2 cellular contexts compared by ENCODE assay signal in the genomic region with DNA sequence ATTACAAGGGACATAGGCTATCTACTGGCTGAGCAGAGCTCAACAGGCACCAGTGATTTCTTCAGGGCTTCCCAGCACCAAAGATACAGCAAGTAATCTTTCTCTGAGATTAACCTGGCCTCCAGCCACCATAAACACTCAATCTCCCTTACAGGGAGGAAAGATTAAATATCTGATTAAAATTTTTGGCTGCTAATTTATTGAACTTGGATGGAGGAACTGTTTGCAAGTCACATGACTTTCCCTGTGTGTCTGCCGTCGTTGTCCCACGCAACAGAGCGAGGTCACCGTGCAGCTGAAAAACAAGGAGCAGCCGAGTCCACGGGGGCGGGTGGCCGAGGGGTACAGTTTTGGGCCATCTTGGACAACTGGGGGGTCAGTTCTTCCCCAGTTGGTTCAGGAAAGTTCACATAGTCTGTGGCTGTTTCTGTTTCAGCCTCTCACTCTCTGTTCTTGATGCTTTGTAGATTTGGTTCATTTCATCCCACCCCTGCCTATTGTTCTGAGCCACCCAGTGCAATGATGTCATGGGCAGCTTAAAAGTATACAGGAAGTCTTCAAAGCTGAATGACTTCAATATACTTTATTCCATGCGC.
TF ChIP-seq lines count a peak whose summit lies in the region.

No MANE protein-coding gene starts in this region.

TF ChIP-seq in liver, 16 proteins besides CTCF, POLR2A, EP300 and RAD21:
- TF ChIP-seq, protein P1, sequence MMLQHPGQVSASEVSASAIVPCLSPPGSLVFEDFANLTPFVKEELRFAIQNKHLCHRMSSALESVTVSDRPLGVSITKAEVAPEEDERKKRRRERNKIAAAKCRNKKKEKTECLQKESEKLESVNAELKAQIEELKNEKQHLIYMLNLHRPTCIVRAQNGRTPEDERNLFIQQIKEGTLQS (IDR thresholded peaks at IDR 0.05), result no peak
- peak; percentile 13 for TF ChIP-seq FOXA2 (IDR thresholded peaks at IDR 0.05)
- peak; percentile 40 for TF ChIP-seq YY1 (IDR thresholded peaks at IDR 0.05)
- TF ChIP-seq, protein P2, sequence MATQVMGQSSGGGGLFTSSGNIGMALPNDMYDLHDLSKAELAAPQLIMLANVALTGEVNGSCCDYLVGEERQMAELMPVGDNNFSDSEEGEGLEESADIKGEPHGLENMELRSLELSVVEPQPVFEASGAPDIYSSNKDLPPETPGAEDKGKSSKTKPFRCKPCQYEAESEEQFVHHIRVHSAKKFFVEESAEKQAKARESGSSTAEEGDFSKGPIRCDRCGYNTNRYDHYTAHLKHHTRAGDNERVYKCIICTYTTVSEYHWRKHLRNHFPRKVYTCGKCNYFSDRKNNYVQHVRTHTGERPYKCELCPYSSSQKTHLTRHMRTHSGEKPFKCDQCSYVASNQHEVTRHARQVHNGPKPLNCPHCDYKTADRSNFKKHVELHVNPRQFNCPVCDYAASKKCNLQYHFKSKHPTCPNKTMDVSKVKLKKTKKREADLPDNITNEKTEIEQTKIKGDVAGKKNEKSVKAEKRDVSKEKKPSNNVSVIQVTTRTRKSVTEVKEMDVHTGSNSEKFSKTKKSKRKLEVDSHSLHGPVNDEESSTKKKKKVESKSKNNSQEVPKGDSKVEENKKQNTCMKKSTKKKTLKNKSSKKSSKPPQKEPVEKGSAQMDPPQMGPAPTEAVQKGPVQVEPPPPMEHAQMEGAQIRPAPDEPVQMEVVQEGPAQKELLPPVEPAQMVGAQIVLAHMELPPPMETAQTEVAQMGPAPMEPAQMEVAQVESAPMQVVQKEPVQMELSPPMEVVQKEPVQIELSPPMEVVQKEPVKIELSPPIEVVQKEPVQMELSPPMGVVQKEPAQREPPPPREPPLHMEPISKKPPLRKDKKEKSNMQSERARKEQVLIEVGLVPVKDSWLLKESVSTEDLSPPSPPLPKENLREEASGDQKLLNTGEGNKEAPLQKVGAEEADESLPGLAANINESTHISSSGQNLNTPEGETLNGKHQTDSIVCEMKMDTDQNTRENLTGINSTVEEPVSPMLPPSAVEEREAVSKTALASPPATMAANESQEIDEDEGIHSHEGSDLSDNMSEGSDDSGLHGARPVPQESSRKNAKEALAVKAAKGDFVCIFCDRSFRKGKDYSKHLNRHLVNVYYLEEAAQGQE (IDR thresholded peaks at IDR 0.05), result peak; percentile 45
- TF ChIP-seq, protein P3, sequence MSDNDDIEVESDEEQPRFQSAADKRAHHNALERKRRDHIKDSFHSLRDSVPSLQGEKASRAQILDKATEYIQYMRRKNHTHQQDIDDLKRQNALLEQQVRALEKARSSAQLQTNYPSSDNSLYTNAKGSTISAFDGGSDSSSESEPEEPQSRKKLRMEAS (IDR thresholded peaks at IDR 0.05), result peak; percentile 24
- TF ChIP-seq JUND (IDR thresholded peaks at IDR 0.05), result peak in 1 of 2 donors; percentile 48
- peak; percentile 23 for TF ChIP-seq NR2F2 (IDR thresholded peaks at IDR 0.05)
- TF ChIP-seq GABPA (IDR thresholded peaks at IDR 0.05 in 1 of 2, conservative IDR thresholded peaks at IDR 0.05 in 1 of 2), result peak in 1 of 2 donors; percentile 16
- TF ChIP-seq FOXA1 (IDR thresholded peaks at IDR 0.05), result no peak
- no peak for TF ChIP-seq EGR1 (IDR thresholded peaks at IDR 0.05; ENCODE audit: low read depth in 2 of 2)
- no peak for TF ChIP-seq HNF4G (IDR thresholded peaks at IDR 0.05)
- TF ChIP-seq SP1 (IDR thresholded peaks at IDR 0.05), result no peak
- TF ChIP-seq, protein P4, sequence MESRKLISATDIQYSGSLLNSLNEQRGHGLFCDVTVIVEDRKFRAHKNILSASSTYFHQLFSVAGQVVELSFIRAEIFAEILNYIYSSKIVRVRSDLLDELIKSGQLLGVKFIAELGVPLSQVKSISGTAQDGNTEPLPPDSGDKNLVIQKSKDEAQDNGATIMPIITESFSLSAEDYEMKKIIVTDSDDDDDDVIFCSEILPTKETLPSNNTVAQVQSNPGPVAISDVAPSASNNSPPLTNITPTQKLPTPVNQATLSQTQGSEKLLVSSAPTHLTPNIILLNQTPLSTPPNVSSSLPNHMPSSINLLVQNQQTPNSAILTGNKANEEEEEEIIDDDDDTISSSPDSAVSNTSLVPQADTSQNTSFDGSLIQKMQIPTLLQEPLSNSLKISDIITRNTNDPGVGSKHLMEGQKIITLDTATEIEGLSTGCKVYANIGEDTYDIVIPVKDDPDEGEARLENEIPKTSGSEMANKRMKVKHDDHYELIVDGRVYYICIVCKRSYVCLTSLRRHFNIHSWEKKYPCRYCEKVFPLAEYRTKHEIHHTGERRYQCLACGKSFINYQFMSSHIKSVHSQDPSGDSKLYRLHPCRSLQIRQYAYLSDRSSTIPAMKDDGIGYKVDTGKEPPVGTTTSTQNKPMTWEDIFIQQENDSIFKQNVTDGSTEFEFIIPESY (IDR thresholded peaks at IDR 0.05), result no peak
- no peak for TF ChIP-seq TAF1 (conservative IDR thresholded peaks at IDR 0.05)
- TF ChIP-seq RXRA (IDR thresholded peaks at IDR 0.05), result peak; percentile 43 to 82
- peak in 1 of 2 donors; percentile 28 for TF ChIP-seq HNF4A (conservative IDR thresholded peaks at IDR 0.05)

TF ChIP-seq in HepG2, 621 proteins besides CTCF, POLR2A, EP300 and RAD21:
- TF ChIP-seq, protein P5, sequence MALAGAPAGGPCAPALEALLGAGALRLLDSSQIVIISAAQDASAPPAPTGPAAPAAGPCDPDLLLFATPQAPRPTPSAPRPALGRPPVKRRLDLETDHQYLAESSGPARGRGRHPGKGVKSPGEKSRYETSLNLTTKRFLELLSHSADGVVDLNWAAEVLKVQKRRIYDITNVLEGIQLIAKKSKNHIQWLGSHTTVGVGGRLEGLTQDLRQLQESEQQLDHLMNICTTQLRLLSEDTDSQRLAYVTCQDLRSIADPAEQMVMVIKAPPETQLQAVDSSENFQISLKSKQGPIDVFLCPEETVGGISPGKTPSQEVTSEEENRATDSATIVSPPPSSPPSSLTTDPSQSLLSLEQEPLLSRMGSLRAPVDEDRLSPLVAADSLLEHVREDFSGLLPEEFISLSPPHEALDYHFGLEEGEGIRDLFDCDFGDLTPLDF (CRISPR knock-in tag; IDR thresholded peaks at IDR 0.05), result no peak
- TF ChIP-seq, protein P6, sequence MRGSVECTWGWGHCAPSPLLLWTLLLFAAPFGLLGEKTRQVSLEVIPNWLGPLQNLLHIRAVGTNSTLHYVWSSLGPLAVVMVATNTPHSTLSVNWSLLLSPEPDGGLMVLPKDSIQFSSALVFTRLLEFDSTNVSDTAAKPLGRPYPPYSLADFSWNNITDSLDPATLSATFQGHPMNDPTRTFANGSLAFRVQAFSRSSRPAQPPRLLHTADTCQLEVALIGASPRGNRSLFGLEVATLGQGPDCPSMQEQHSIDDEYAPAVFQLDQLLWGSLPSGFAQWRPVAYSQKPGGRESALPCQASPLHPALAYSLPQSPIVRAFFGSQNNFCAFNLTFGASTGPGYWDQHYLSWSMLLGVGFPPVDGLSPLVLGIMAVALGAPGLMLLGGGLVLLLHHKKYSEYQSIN (CRISPR knock-in tag; IDR thresholded peaks at IDR 0.05; ENCODE audit: borderline replicate concordance), result no peak
- TF ChIP-seq FOSL1 (CRISPR knock-in tag; IDR thresholded peaks at IDR 0.05; ENCODE audit: borderline replicate concordance), result no peak
- no peak for TF ChIP-seq ZFP37 (CRISPR knock-in tag; IDR thresholded peaks at IDR 0.05; ENCODE audit: borderline replicate concordance)
- TF ChIP-seq RFXAP (CRISPR knock-in tag; IDR thresholded peaks at IDR 0.05; ENCODE audit: borderline replicate concordance), result no peak
- TF ChIP-seq ZNF383 (CRISPR knock-in tag; IDR thresholded peaks at IDR 0.05; ENCODE audit: borderline replicate concordance), result no peak
- no peak for TF ChIP-seq EEA1 (CRISPR knock-in tag; IDR thresholded peaks at IDR 0.05; ENCODE audit: borderline replicate concordance)
- TF ChIP-seq ZEB1 (IDR thresholded peaks at IDR 0.05; ENCODE audit: insufficient replicate concordance, low read depth), result no peak
- no peak for TF ChIP-seq ZNF720 (CRISPR knock-in tag; IDR thresholded peaks at IDR 0.05)
- TF ChIP-seq HNF4G (IDR thresholded peaks at IDR 0.05; ENCODE audit: borderline replicate concordance, low read depth, low read length), result no peak
- TF ChIP-seq HNF4G (CRISPR knock-in tag; IDR thresholded peaks at IDR 0.05; ENCODE audit: borderline replicate concordance, low read depth), result no peak
- no peak for TF ChIP-seq ELF3 (CRISPR knock-in tag; IDR thresholded peaks at IDR 0.05)
- TF ChIP-seq NR2F6 (IDR thresholded peaks at IDR 0.05), result no peak
- TF ChIP-seq NR2F6 (CRISPR knock-in tag; IDR thresholded peaks at IDR 0.05), result no peak
- TF ChIP-seq PHB2 (IDR thresholded peaks at IDR 0.05; ENCODE audit: partially characterized antibody), result no peak
TF ChIP-seq in HepG2: peak in this region for 0.
